In the genomic region with DNA sequence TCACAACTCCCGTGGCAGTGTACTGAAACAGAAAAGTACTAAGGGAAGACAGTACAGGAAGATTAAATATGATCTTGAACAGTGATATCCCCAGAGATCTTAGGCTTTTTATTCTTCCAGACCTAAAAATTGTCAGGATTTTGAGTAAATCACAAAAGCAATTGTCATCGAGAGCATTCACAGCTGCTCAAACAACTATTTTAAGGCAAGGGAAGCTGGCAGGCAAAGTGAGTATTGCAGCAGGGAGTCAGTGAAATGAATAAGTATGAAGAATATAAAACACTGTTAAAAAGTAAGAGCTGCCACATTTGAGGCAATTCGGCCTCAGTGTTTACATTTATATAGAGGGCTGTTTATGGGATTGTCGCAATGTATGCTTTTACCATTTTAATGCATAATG, we compare ENCODE assay signal across 29 cellular contexts.
"Had no signal": no experiment of that assay in that cellular context is flagged by ENCODE, and none has a peak within 500 bp of the region (broad histone marks: within the 10 kb centered on the region; RNA-seq: fewer than 3 reads in every experiment).

No MANE protein-coding gene starts in this region.

- DNase-seq: activated CD4-positive, alpha-beta memory T cell treated with anti-CD3 and anti-CD28 coated beads, Interleukin-2, amount 10 ng/mL, durations not matched to agents 7 days and 5 days; activated CD4-positive, alpha-beta T cell treated with anti-CD3 and anti-CD28 coated beads for 1 hour; activated CD4-positive, alpha-beta T cell treated with anti-CD3 and anti-CD28 coated beads for 48 hours; activated CD4-positive, CD25-positive, alpha-beta regulatory T cell; activated effector memory CD4-positive, alpha-beta T cell treated with anti-CD3 and anti-CD28 coated beads, Interleukin-2, amount 50 U/mL, for 16 hours; activated naive CD4-positive, alpha-beta T cell; activated naive CD4-positive, alpha-beta T cell treated with anti-CD3 and anti-CD28 coated beads, Interleukin-2, amount 50 U/mL, for 16 hours; activated naive CD8-positive, alpha-beta T cell treated with anti-CD3 and anti-CD28 coated beads for 36 hours; activated T-cell treated with anti-CD3 and anti-CD28 coated beads, Interleukin-2, amount 50 U/mL, for 1 hour; activated T-cell treated with anti-CD3 and anti-CD28 coated beads, Interleukin-2, amount 50 U/mL, for 72 hours; amniotic stem cell; aorta; brain microvascular endothelial cell; central memory CD4-positive, alpha-beta T cell; MM.1S; MV-4-11; NCI-H1105; NCI-H1417 treated with DMSO at 0.1 percent for 48 hours; NCI-H187 treated with DMSO at 0.1 percent for 48 hours; NCI-H2107; NCI-H226; NCI-H446 treated with DMSO at 0.1 percent for 48 hours; NCI-H524; OCI-M1; Right ventricle myocardium superior; SJCRH30; T1000; WERI-Rb-1 had no signal

- ATAC-seq: activated T-cell treated with anti-CD3 and anti-CD28 coated beads, Interleukin-2, amount 50 U/mL, for 72 hours; activated T-helper 17 cell treated with anti-CD3 and anti-CD28 coated beads, Interleukin-2, amount 50 U/mL, for 72 hours had no signal
